25 cellular contexts compared by ENCODE assay signal in the genomic region with DNA sequence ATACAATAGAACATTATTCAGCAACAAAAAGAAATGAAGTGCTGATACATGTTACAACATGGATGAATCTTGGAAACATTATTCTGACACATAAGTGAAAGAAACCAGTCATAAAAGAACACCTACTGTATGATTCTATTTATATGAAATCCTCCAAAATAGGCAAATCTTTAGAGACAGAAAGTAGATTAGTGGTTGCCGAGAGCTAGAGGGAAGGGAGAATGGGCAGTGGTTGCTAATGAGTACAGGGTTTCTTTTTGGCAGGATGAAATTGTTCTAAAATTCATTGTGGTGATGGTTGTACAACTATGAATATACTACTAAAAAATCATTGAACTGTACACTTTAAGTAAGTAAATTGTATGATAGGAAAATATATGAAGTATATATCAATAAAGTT.
"Had no signal": no experiment of that assay in that cellular context is flagged by ENCODE, and none has a peak within 500 bp of the region (broad histone marks: within the 10 kb centered on the region; RNA-seq: fewer than 3 reads in every experiment).

No MANE protein-coding gene starts in this region.

- H3K9me3 ChIP-seq: neutrophil, right lobe of liver, tibial nerve had no signal

- H3K9me3 Mint-ChIP-seq: activated T-cell treated with anti-CD3 and anti-CD28 coated beads, Interleukin-2, amount 50 U/mL, for 72 hours; central memory CD8-positive, alpha-beta T cell; dendritic cell treated with granulocyte-macrophage colony-stimulating factor and Interleukin-4, amounts not matched to agents 40 ng/mL and 50 ng/mL, for 4 days; endodermal cell; mesothelial cell of epicardium; naive B cell; nephron progenitor cell had no signal

- H3K36me3 Mint-ChIP-seq: activated naive CD8-positive, alpha-beta T cell; mesothelial cell of epicardium; naive B cell had no signal

- DNase-seq: activated CD4-positive, alpha-beta T cell treated with anti-CD3 and anti-CD28 coated beads for 36 hours; activated CD4-positive, CD25-positive, alpha-beta regulatory T cell; activated naive CD4-positive, alpha-beta T cell; activated T-cell treated with anti-CD3 and anti-CD28 coated beads for 4 hours; activated T-cell treated with anti-CD3 and anti-CD28 coated beads, Interleukin-2, amount 50 U/mL, for 72 hours; anterior cingulate cortex; endodermal cell; foreskin fibroblast; head of caudate nucleus; hippocampal formation; left cardiac atrium; mammary epithelial cell; naive B cell; nephron progenitor cell; right lobe of liver; stimulated activated CD4-positive, alpha-beta T cell treated with anti-CD3 and anti-CD28 coated beads, Interleukin-2, amount 100 ng/mL, for 48 hours; stimulated activated naive CD4-positive, alpha-beta T cell treated with Interleukin-2 at 50 U/mL for 16 hours had no signal

- H3K4me1 Mint-ChIP-seq: activated CD4-positive, alpha-beta T cell treated with anti-CD3 and anti-CD28 coated beads for 36 hours; central memory CD8-positive, alpha-beta T cell; mesothelial cell of epicardium; naive B cell had no signal

- H3K4me3 Mint-ChIP-seq: activated CD4-positive, alpha-beta T cell treated with anti-CD3 and anti-CD28 coated beads for 36 hours; activated naive CD8-positive, alpha-beta T cell; activated T-cell treated with anti-CD3 and anti-CD28 coated beads, Interleukin-2, amount 50 U/mL, for 72 hours; central memory CD8-positive, alpha-beta T cell; dendritic cell treated with granulocyte-macrophage colony-stimulating factor and Interleukin-4, amounts not matched to agents 40 ng/mL and 50 ng/mL, for 4 days; endodermal cell; mesothelial cell of epicardium; naive B cell; nephron progenitor cell had no signal

- H3K27ac Mint-ChIP-seq: activated CD4-positive, alpha-beta T cell treated with anti-CD3 and anti-CD28 coated beads for 36 hours; activated naive CD8-positive, alpha-beta T cell; activated T-cell treated with anti-CD3 and anti-CD28 coated beads, Interleukin-2, amount 50 U/mL, for 72 hours; dendritic cell treated with granulocyte-macrophage colony-stimulating factor and Interleukin-4, amounts not matched to agents 40 ng/mL and 50 ng/mL, for 4 days; endodermal cell; mesothelial cell of epicardium; naive B cell; nephron progenitor cell; progenitor cell of endocrine pancreas had no signal

- H3K27ac ChIP-seq: neutrophil, right lobe of liver, tibial nerve had no signal

- H3K27me3 Mint-ChIP-seq: dendritic cell treated with granulocyte-macrophage colony-stimulating factor and Interleukin-4, amounts not matched to agents 40 ng/mL and 50 ng/mL, for 4 days had no signal

- ATAC-seq: activated CD4-positive, alpha-beta T cell treated with anti-CD3 and anti-CD28 coated beads for 36 hours; activated T-cell treated with anti-CD3 and anti-CD28 coated beads, Interleukin-2, amount 50 U/mL, for 72 hours; esophagus mucosa; left cardiac atrium; right lobe of liver had no signal

- H3K27me3 ChIP-seq: neutrophil, right lobe of liver, tibial nerve had no signal

- H3K36me3 ChIP-seq: neutrophil, right lobe of liver, tibial nerve had no signal

- H3K4me3 ChIP-seq: right lobe of liver, tibial nerve had no signal
